Comparison of ENCODE assay signal across 8 cellular contexts in the genomic region with DNA sequence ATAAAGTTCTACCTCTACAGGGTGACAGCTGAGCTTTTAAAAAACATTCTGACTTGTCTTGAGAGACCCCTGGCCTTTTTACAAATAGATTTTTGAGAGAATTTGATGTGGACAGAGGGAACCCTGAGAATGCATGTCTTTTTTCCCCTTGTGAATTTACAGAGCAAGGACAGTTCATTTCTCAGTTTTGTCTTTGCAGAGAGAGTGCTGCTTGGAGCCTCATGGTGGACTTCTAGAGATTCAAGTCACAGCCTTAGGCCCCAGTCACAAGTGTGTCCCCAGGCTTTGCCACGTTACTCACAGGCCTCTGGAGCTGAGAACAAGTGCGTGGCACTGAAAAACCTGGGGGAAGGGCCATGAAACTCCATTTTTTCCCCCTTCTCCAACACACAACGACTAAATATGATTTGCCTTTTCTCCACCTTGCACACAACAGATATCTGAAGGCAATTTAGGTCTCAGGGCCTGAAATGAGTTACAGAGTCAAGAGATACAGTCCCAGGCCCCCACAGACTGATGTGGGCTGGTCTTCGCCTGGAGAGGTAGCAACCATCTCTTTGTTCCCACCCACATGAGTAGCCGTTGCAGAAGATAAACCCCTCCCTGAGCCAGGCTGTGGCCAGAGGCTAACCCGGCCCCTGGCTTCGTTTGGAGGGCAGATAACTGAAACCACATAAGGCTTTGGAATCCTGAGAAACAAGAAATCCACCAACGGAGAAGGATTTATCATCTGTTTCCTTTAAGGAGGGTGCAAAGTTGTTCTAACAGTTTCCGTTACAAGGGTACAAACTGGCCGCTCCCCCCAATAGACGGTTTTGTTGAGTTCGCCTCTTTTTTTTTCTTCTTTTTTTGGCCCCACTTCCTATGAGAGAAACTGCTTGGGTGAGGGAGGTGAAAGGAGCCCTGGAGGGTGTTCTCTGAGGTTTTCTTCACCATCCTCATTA. TPM values are rescaled to one million over a fixed set of nuclear protein-coding genes. Genes with fewer than 3 reads are reported as not detected.
DNase-seq lines count a peak whose midpoint lies in the region; ATAC-seq and TF ChIP-seq lines count a peak whose summit lies in the region.

No MANE protein-coding gene starts in this region.

- peaks cover 74 to 77% of the 10 kb centered on the region in 2 donors for H3K4me1 Mint-ChIP-seq in effector memory CD8-positive, alpha-beta T cell (ENCODE audit: low read depth in 2 of 2)

- peaks cover 44% of the 10 kb centered on the region for H3K36me3 Mint-ChIP-seq in effector memory CD8-positive, alpha-beta T cell (ENCODE audit: insufficient read depth)

- peak overlapping the region; percentile 100 for H3K27ac Mint-ChIP-seq in effector memory CD8-positive, alpha-beta T cell

- H3K27ac ChIP-seq in VCaP (peak overlapping the region; percentile 98), lung (ENCODE audit: low read depth in 1 of 2, low read length in 1 of 2) (peak overlapping the region; percentile 97 to 98)

- peak overlapping the region; percentile 99 to 100 for H3K4me3 Mint-ChIP-seq in effector memory CD8-positive, alpha-beta T cell

- H3K27me3 ChIP-seq in lung (ENCODE audit: control insufficient read depth, insufficient read depth): no peaks in the 10 kb centered on the region

- peaks cover 0 to 2% of the 10 kb centered on the region in 2 donors for H3K36me3 ChIP-seq in lung (ENCODE audit: control insufficient read depth in 2 of 2, insufficient read depth in 2 of 2, low read length in 2 of 2)

- ATAC-seq in effector memory CD8-positive, alpha-beta T cell (replicated peaks): no peak
- ATAC-seq in lung (ENCODE audit: insufficient read depth, low FRiP score) (peak; percentile 13), HG03108 (IDR thresholded peaks at IDR 0.05; ENCODE audit: unreplicated experiment) (no peak)

- no peaks in the 10 kb centered on the region for H3K9me3 ChIP-seq in lung (ENCODE audit: control insufficient read depth in 2 of 2, insufficient read depth in 1 of 2, low read length in 1 of 2)

- 2 to 4% methylated on average over 12 of the region's 12 CpGs for WGBS in lung, 2 donors

- H3K4me1 ChIP-seq in lung (ENCODE audit: control insufficient read depth in 2 of 2, insufficient read depth in 2 of 2, low read length in 2 of 2): peaks cover 16 to 44% of the 10 kb centered on the region in 2 donors

- H3K27me3 Mint-ChIP-seq in effector memory CD8-positive, alpha-beta T cell: no peaks in the 10 kb centered on the region

- no peaks in the 10 kb centered on the region for H3K9me3 Mint-ChIP-seq in effector memory CD8-positive, alpha-beta T cell

- no peak for TF ChIP-seq CTCF in VCaP (conservative IDR thresholded peaks at IDR 0.05)
- TF ChIP-seq CTCF in lung (IDR thresholded peaks at IDR 0.05; ENCODE audit: control extremely low read depth, extremely low read depth): no peak

- DNase-seq in NK-92 treated with Interleukin-12 subunit alpha and Interleukin-12 subunit beta, amount 100 ng/mL, for 24 hours (lab: John Stamatoyannopoulos, UW): peak; percentile 65
- DNase-seq in NK-92 (lab: John Stamatoyannopoulos, UW; ENCODE audit: unreplicated experiment): no peak
- DNase-seq in LHCN-M2 (ENCODE audit: low read depth): peak; percentile 84
- no peak for DNase-seq in effector memory CD8-positive, alpha-beta T cell
- DNase-seq in lung (ENCODE audit: low spot score): peak; percentile 65
- peak; percentile 69 for DNase-seq in superior temporal gyrus (ENCODE audit: extremely low spot score)

- peak overlapping the region; percentile 66 for H3K4me3 ChIP-seq in lung

RNA-seq across cellular contexts. Expression of a gene that starts 1.0 kb away (rescaled TPM):
- total RNA-seq in LHCN-M2 (2014; rRNA removed) (17.7 and 20.8 TPM in 2 replicates), lung (10 to 100 TPM; 14.3 TPM)
- polyA plus RNA-seq in LHCN-M2 (2012): 13.3 TPM
- polyA plus RNA-seq in lung: 10 to 100 TPM in 1 of 2 donors, 1 to 10 TPM in 1; 6.8 to 11.8 TPM

RNA-seq across cellular contexts. Expression of a gene that starts 39.8 kb away (rescaled TPM):
- total RNA-seq in LHCN-M2 (2014; rRNA removed) (10.4 and 13.0 TPM in 2 replicates), lung (10 to 100 TPM; 11.6 to 23.6 TPM)
- 12.5 TPM for polyA plus RNA-seq in LHCN-M2 (2012)
- polyA plus RNA-seq in lung: 10 to 100 TPM; 13.0 to 39.1 TPM

Comparison
In these comparisons a context has a peak if more than half of its experiments do, and no peak if none do; other contexts are left out.
1. DNase-seq: peak in NK-92 treated with Interleukin-12 subunit alpha and Interleukin-12 subunit beta, amount 100 ng/mL, for 24 hours (single experiment), LHCN-M2 (single experiment), lung (single experiment) and superior temporal gyrus (single experiment); none in NK-92 (single experiment) and effector memory CD8-positive, alpha-beta T cell (0 of 3).